Comparison of ENCODE assay signal across 20 cellular contexts in the genomic region with DNA sequence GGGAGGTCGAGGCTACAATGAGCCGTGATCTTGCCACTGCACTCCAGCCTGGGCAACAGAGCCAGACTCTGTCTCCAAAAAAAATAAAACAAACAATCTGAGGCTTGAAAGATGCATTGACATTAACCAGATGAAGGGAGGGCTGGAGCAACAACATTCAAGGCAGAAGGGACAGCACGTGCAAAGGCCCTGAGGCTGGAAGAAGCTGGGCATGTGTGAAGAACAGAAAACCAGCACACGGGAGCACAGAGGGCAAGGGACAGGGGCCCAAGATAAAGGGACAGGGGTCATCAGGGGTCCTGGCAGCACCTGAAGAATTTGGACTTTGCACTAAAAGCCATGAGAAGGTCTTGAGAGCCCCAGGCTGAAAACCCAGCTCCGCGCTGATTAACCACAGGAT. TPM values are rescaled to one million over a fixed set of nuclear protein-coding genes. Genes with fewer than 3 reads are reported as not detected.
"Had no signal": no experiment of that assay in that cellular context is flagged by ENCODE, and none has a peak within 500 bp of the region (broad histone marks: within the 10 kb centered on the region; RNA-seq: fewer than 3 reads in every experiment).

No MANE protein-coding gene starts in this region.

- H3K27ac Mint-ChIP-seq: activated CD4-positive, alpha-beta memory T cell treated with anti-CD3 and anti-CD28 coated beads for 36 hours; activated CD4-positive, alpha-beta T cell treated with anti-CD3 and anti-CD28 coated beads for 36 hours; activated CD8-positive, alpha-beta memory T cell treated with anti-CD3 and anti-CD28 coated beads, Interleukin-2, amount 10 ng/mL, durations not matched to agents 7 days and 5 days; activated naive CD4-positive, alpha-beta T cell treated with anti-CD3 and anti-CD28 coated beads, Interleukin-2, amount 10 ng/mL, durations not matched to agents 7 days and 5 days; stimulated activated effector memory CD8-positive, alpha-beta T cell treated with anti-CD3 and anti-CD28 coated beads, Interleukin-12 subunit alpha, Interleukin-12 subunit beta, amount 100 ng/mL, for 72 hours; T-helper 17 cell had no signal

- H3K36me3 ChIP-seq: colonic mucosa, esophagus muscularis mucosa, ovary, right lobe of liver, spleen, tibial artery had no signal

- DNase-seq: activated CD4-positive, alpha-beta memory T cell treated with anti-CD3 and anti-CD28 coated beads for 36 hours; activated CD4-positive, alpha-beta T cell treated with anti-CD3 and anti-CD28 coated beads for 36 hours; activated CD8-positive, alpha-beta memory T cell treated with anti-CD3 and anti-CD28 coated beads, Interleukin-2, amount 10 ng/mL, durations not matched to agents 7 days and 5 days; activated naive CD4-positive, alpha-beta T cell treated with anti-CD3 and anti-CD28 coated beads, Interleukin-2, amount 10 ng/mL, durations not matched to agents 7 days and 5 days; activated T-cell treated with anti-CD3 and anti-CD28 coated beads, Interleukin-2, amount 50 U/mL, for 1 hour; caudate nucleus; colonic mucosa; glutamatergic neuron; kidney glomerular epithelial cell; left ventricle myocardium superior; ovary; right lobe of liver; spleen; stimulated activated CD4-positive, alpha-beta T cell treated with anti-CD3 and anti-CD28 coated beads, Interleukin-1b, Interleukin-23, amount 100 ng/mL, for 48 hours; T-helper 17 cell; tibial artery had no signal

- H3K9me3 Mint-ChIP-seq: activated CD4-positive, alpha-beta memory T cell treated with anti-CD3 and anti-CD28 coated beads for 36 hours; activated naive CD4-positive, alpha-beta T cell treated with anti-CD3 and anti-CD28 coated beads, Interleukin-2, amount 10 ng/mL, durations not matched to agents 7 days and 5 days; neural crest cell; stimulated activated effector memory CD8-positive, alpha-beta T cell treated with anti-CD3 and anti-CD28 coated beads, Interleukin-12 subunit alpha, Interleukin-12 subunit beta, amount 100 ng/mL, for 72 hours had no signal

- ATAC-seq: activated CD4-positive, alpha-beta T cell treated with anti-CD3 and anti-CD28 coated beads for 36 hours; activated CD8-positive, alpha-beta memory T cell treated with anti-CD3 and anti-CD28 coated beads, Interleukin-2, amount 10 ng/mL, durations not matched to agents 7 days and 5 days; left ventricle myocardium superior; right lobe of liver; stimulated activated effector memory CD8-positive, alpha-beta T cell treated with anti-CD3 and anti-CD28 coated beads, Interleukin-12 subunit alpha, Interleukin-12 subunit beta, amount 100 ng/mL, for 72 hours; T-helper 17 cell had no signal

- H3K4me3 ChIP-seq: colonic mucosa, esophagus muscularis mucosa, ovary, right lobe of liver, spleen, tibial artery had no signal

- H3K4me1 ChIP-seq: colonic mucosa, right lobe of liver had no signal

- H3K27ac ChIP-seq: colonic mucosa, esophagus muscularis mucosa, ovary, right lobe of liver, spleen, tibial artery had no signal

- H3K4me3 Mint-ChIP-seq: activated CD4-positive, alpha-beta memory T cell treated with anti-CD3 and anti-CD28 coated beads for 36 hours; activated CD4-positive, alpha-beta T cell treated with anti-CD3 and anti-CD28 coated beads for 36 hours; activated CD8-positive, alpha-beta memory T cell treated with anti-CD3 and anti-CD28 coated beads, Interleukin-2, amount 10 ng/mL, durations not matched to agents 7 days and 5 days; activated naive CD4-positive, alpha-beta T cell treated with anti-CD3 and anti-CD28 coated beads, Interleukin-2, amount 10 ng/mL, durations not matched to agents 7 days and 5 days; neural crest cell; stimulated activated effector memory CD8-positive, alpha-beta T cell treated with anti-CD3 and anti-CD28 coated beads, Interleukin-12 subunit alpha, Interleukin-12 subunit beta, amount 100 ng/mL, for 72 hours; T-helper 17 cell had no signal

- H3K36me3 Mint-ChIP-seq: activated CD4-positive, alpha-beta memory T cell treated with anti-CD3 and anti-CD28 coated beads for 36 hours; activated CD8-positive, alpha-beta memory T cell treated with anti-CD3 and anti-CD28 coated beads, Interleukin-2, amount 10 ng/mL, durations not matched to agents 7 days and 5 days; activated naive CD4-positive, alpha-beta T cell treated with anti-CD3 and anti-CD28 coated beads, Interleukin-2, amount 10 ng/mL, durations not matched to agents 7 days and 5 days; stimulated activated effector memory CD8-positive, alpha-beta T cell treated with anti-CD3 and anti-CD28 coated beads, Interleukin-12 subunit alpha, Interleukin-12 subunit beta, amount 100 ng/mL, for 72 hours had no signal

- H3K27me3 Mint-ChIP-seq: activated CD4-positive, alpha-beta T cell treated with anti-CD3 and anti-CD28 coated beads for 36 hours had no signal

- H3K27me3 ChIP-seq: colonic mucosa, ovary, right lobe of liver had no signal

- H3K9me3 ChIP-seq: colonic mucosa, esophagus muscularis mucosa, ovary, right lobe of liver, spleen, tibial artery had no signal

RNA-seq across cellular contexts. Expression of a gene that starts 3.3 kb away (rescaled TPM):
- total RNA-seq: activated CD4-positive, alpha-beta memory T cell treated with anti-CD3 and anti-CD28 coated beads for 36 hours; activated CD8-positive, alpha-beta memory T cell treated with anti-CD3 and anti-CD28 coated beads, Interleukin-2, amount 10 ng/mL, durations not matched to agents 7 days and 5 days; pulmonary artery endothelial cell had no signal
